ENCODE assay signal across 1 cellular context in genomic region chr11:828501-829115, GRCh38.
TF ChIP-seq lines count a peak whose summit lies in the region.

No MANE protein-coding gene starts in this region.

TF ChIP-seq in endothelial cell of umbilical vein, 7 proteins besides CTCF, POLR2A, EP300 and RAD21:
- TF ChIP-seq MYC (IDR thresholded peaks at IDR 0.05; ENCODE audit: low read depth, low read length) (no peak), FOS (IDR thresholded peaks at IDR 0.05; ENCODE audit: borderline replicate concordance, insufficient read depth, low read length) (no peak), EZH2 (IDR thresholded peaks at IDR 0.05; ENCODE audit: borderline replicate concordance, low read depth, low read length, severe bottlenecking) (no peak), MAX (IDR thresholded peaks at IDR 0.05; ENCODE audit: insufficient read depth, insufficient read length) (no peak), POLR2AphosphoS5 (IDR thresholded peaks at IDR 0.05; ENCODE audit: insufficient read depth, low read depth, low read length) (no peak), JUN (IDR thresholded peaks at IDR 0.05; ENCODE audit: borderline replicate concordance, insufficient read depth, insufficient read length, low read depth) (no peak), GATA2 (IDR thresholded peaks at IDR 0.05; ENCODE audit: insufficient read depth, insufficient read length, low read depth, low read length) (no peak)
